24 cellular contexts compared by ENCODE assay signal in genomic region chr17:27994586-27994985, GRCh38. TPM values are rescaled to one million over a fixed set of nuclear protein-coding genes. Genes with fewer than 3 reads are reported as not detected.
DNase-seq lines count a peak whose midpoint lies in the region; ATAC-seq, FAIRE-seq and TF ChIP-seq lines count a peak whose summit lies in the region.
"Had no signal": no experiment of that assay in that cellular context is flagged by ENCODE, and none has a peak within 500 bp of the region (broad histone marks: within the 10 kb centered on the region; RNA-seq: fewer than 3 reads in every experiment).

No MANE protein-coding gene starts in this region.

- ATAC-seq in HG03280 (IDR thresholded peaks at IDR 0.05; ENCODE audit: unreplicated experiment) (no peak), GM21390 (IDR thresholded peaks at IDR 0.05; ENCODE audit: unreplicated experiment) (no peak)
- ATAC-seq in activated naive CD4-positive, alpha-beta T cell treated with anti-CD3 and anti-CD28 coated beads, Interleukin-2, amount 50 U/mL, for 72 hours: no peak
- ATAC-seq: HepG2 had no signal

- H3K27ac Mint-ChIP-seq in immature natural killer cell: no peak overlapping the region
- no peak overlapping the region for H3K27ac Mint-ChIP-seq in activated naive CD4-positive, alpha-beta T cell treated with anti-CD3 and anti-CD28 coated beads, Interleukin-2, amount 50 U/mL, for 72 hours
- H3K27ac Mint-ChIP-seq: CD4-positive, CD25-positive, alpha-beta regulatory T cell; H9; HFFc6 had no signal

- TF ChIP-seq CTCF in D721Med (IDR thresholded peaks at IDR 0.05; ENCODE audit: insufficient read depth, missing control alignments): no peak

- no peaks in the 10 kb centered on the region for H3K36me3 Mint-ChIP-seq in immature natural killer cell
- no peaks in the 10 kb centered on the region for H3K36me3 Mint-ChIP-seq in activated naive CD4-positive, alpha-beta T cell treated with anti-CD3 and anti-CD28 coated beads, Interleukin-2, amount 50 U/mL, for 72 hours
- H3K36me3 Mint-ChIP-seq: CD4-positive, CD25-positive, alpha-beta regulatory T cell had no signal

- peak; percentile 32 for FAIRE-seq in D721Med (lab: Jason Lieb, UNC)
- FAIRE-seq: A204.1, HepG2, K562 had no signal

- in situ Hi-C loops in SK-MEL-5 (cut with HindIII; ENCODE audit: low pct_unique_long_range_greater_than_20kb, low sequenced_read_pairs): no loop called here

- H3K9me3 Mint-ChIP-seq in immature natural killer cell: no peaks in the 10 kb centered on the region
- no peaks in the 10 kb centered on the region for H3K9me3 Mint-ChIP-seq in activated naive CD4-positive, alpha-beta T cell treated with anti-CD3 and anti-CD28 coated beads, Interleukin-2, amount 50 U/mL, for 72 hours
- H3K9me3 Mint-ChIP-seq: HFFc6 had no signal

- no peaks in the 10 kb centered on the region for H3K4me1 Mint-ChIP-seq in immature natural killer cell
- H3K4me1 Mint-ChIP-seq: CD4-positive, CD25-positive, alpha-beta regulatory T cell had no signal

- DNase-seq in D721Med (ENCODE audit: insufficient read length, low spot score): no peak
- peak; percentile 29 for DNase-seq in SK-MEL-5 (ENCODE audit: low read depth, low spot score)
- peak; percentile 90 for DNase-seq in globus pallidus (ENCODE audit: low spot score)
- peak; percentile 86 for DNase-seq in putamen (ENCODE audit: low spot score)
- no peak for DNase-seq in immature natural killer cell
- DNase-seq in activated naive CD4-positive, alpha-beta T cell treated with anti-CD3 and anti-CD28 coated beads, Interleukin-2, amount 50 U/mL, for 72 hours (ENCODE audit: low spot score in 2 of 2): no peak
- DNase-seq: BE2C; CD4-positive, CD25-positive, alpha-beta regulatory T cell; COR-L47; DMS 273 treated with DMSO at 0.1 percent for 48 hours; DMS79 treated with DMSO at 0.1 percent for 48 hours; H9; HFFc6; NCI-H1092 treated with DMSO at 0.1 percent for 48 hours; NCI-H1436 treated with DMSO at 0.1 percent for 48 hours; NCI-H1930; NCI-H226; NCI-H510A treated with DMSO at 0.1 percent for 48 hours; Peyer's patch had no signal

- no peak overlapping the region for H3K4me3 Mint-ChIP-seq in immature natural killer cell
- H3K4me3 Mint-ChIP-seq: CD4-positive, CD25-positive, alpha-beta regulatory T cell; H9; HFFc6 had no signal

- H3K27me3 Mint-ChIP-seq in immature natural killer cell (ENCODE audit: low read depth in 3 of 3): peaks cover 2 to 5% (median 5%) of the 10 kb centered on the region in 3 donors

RNA-seq across cellular contexts. Expression of gene NLK, which starts 47.9 kb away (rescaled TPM):
- 42.4 and 43.2 TPM in 2 replicates for total RNA-seq in SK-MEL-5 (2014; rRNA removed; shearing (Covaris generic))
- polyA plus RNA-seq in SK-MEL-5 (2015; cell fraction: cytosol; rRNA removed): 31.6 and 36.8 TPM in 2 replicates
- polyA plus RNA-seq in SK-MEL-5 (2015; cell fraction: nucleus; rRNA removed): 135 and 137 TPM in 2 replicates
- 1 to 10 TPM in 2 of 3 donors, under 1 TPM in 1; 0.06 to 2.8 (median 2.3) TPM for polyA plus RNA-seq in immature natural killer cell
- total RNA-seq in activated naive CD4-positive, alpha-beta T cell treated with anti-CD3 and anti-CD28 coated beads, Interleukin-2, amount 50 U/mL, for 72 hours: 10 to 100 TPM in 1 of 2 donors, 1 to 10 TPM in 1; 8.3 to 10.0 TPM

Comparison
In these comparisons a context has a peak if more than half of its experiments do, and no peak if none do; other contexts are left out.
1. DNase-seq: peak in SK-MEL-5 (single experiment), globus pallidus (single experiment) and putamen (single experiment); none in D721Med (single experiment), immature natural killer cell (0 of 3) and activated naive CD4-positive, alpha-beta T cell treated with anti-CD3 and anti-CD28 coated beads, Interleukin-2, amount 50 U/mL, for 72 hours (0 of 2).